8 cellular contexts compared by ENCODE assay signal in genomic region chr1:52296345-52296744, GRCh38.
DNase-seq lines count a peak whose midpoint lies in the region; ATAC-seq, FAIRE-seq and TF ChIP-seq lines count a peak whose summit lies in the region.

No MANE protein-coding gene starts in this region.

- peak; percentile 66 for FAIRE-seq in GM18507 (lab: Jason Lieb, UNC)

- peaks cover 8% of the 10 kb centered on the region for H3K36me3 ChIP-seq in adipocyte (ENCODE audit: control insufficient read depth, insufficient read depth, low read length, severe bottlenecking)
- H3K36me3 ChIP-seq in spleen, result peaks cover 0 to 4% (median 0%) of the 10 kb centered on the region in 6 donors

- H3K9ac ChIP-seq in adipocyte (ENCODE audit: low read length), result no peak overlapping the region

- no peak overlapping the region for H3K27ac ChIP-seq in spleen

- H3K27me3 ChIP-seq in adipocyte (replicated peaks; ENCODE audit: control insufficient read depth, insufficient read depth, low read length), result no peaks in the 10 kb centered on the region
- no peaks in the 10 kb centered on the region for H3K27me3 ChIP-seq in spleen (replicated peaks in 1 of 7)

- intact Hi-C loops in spleen (cut with DNase I; ENCODE audit: low total_unique reads), result loop anchor here (10.0 kb wide), 1 partner anchor 172 kb away; no protein-coding TSS in a partner anchor

- DNase-seq in CD1c-positive myeloid dendritic cell (ENCODE audit: extremely low spot score) (peak; percentile 45), GM18507 (ENCODE audit: extremely low spot score, insufficient read length, low read depth) (peak; percentile 9), NCI-H2196 treated with DMSO at 0.1 percent for 48 hours (lab: John Stamatoyannopoulos, UW; ENCODE audit: unreplicated experiment) (peak; percentile 29), adipocyte (ENCODE audit: low read depth) (peak; percentile 73), hepatic stellate cell (ENCODE audit: low spot score) (peak; percentile 67), spleen (no peak)

- TF ChIP-seq CTCF in spleen (IDR thresholded peaks at IDR 0.05 in 8 of 11, conservative IDR thresholded peaks at IDR 0.05 in 3 of 11), result peak in 10 of 11 experiments; percentile 27 to 63 (median 56)

- H3K9me3 ChIP-seq in adipocyte (ENCODE audit: control insufficient read depth, low read length) (no peaks in the 10 kb centered on the region), spleen (no peaks in the 10 kb centered on the region)

- H3K4me3 ChIP-seq in adipocyte (ENCODE audit: low read length) (no peak overlapping the region), spleen (no peak overlapping the region)

- H3K4me1 ChIP-seq in adipocyte (ENCODE audit: control insufficient read depth, insufficient read depth, low read length), result peaks cover 7% of the 10 kb centered on the region
- no peaks in the 10 kb centered on the region for H3K4me1 ChIP-seq in spleen

- WGBS in spleen, 5 donors, result 21 to 39% (median 32%) methylated on average over 2 of the region's 2 CpGs

- TF ChIP-seq POLR2A in spleen (IDR thresholded peaks at IDR 0.05), result no peak

- ATAC-seq in HG03196 (IDR thresholded peaks at IDR 0.05; ENCODE audit: unreplicated experiment) (no peak), GM18861 (IDR thresholded peaks at IDR 0.05; ENCODE audit: unreplicated experiment) (no peak)
